ENCODE assay signal across 33 cellular contexts in the genomic region with DNA sequence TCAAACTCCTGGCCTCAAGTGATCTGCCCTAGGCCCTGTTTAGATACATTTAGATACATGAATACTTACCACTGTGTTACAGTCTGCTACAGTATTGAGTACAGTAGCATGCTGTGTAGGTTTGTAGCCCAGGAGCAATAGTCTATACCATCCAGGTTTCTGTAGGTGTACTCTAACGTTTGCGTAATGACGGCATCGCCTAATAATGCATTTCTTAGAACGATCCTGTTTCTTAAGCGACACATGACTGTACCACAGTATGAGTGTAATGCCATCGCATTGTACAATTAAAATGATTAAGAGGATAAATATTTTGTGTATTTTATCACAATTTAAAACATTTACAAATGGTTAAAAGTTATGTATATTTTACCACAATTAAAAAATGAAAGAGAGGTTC. TPM values are rescaled to one million over a fixed set of nuclear protein-coding genes. Genes with fewer than 3 reads are reported as not detected.
DNase-seq lines count a peak whose midpoint lies in the region; ATAC-seq and TF ChIP-seq lines count a peak whose summit lies in the region.
"Had no signal": no experiment of that assay in that cellular context is flagged by ENCODE, and none has a peak within 500 bp of the region (broad histone marks: within the 10 kb centered on the region; RNA-seq: fewer than 3 reads in every experiment).

No MANE protein-coding gene starts in this region.

- no peak for TF ChIP-seq POLR2A in IMR-90 (IDR thresholded peaks at IDR 0.05; ENCODE audit: low read depth, low read length)

- dilution Hi-C loops in IMR-90 (cut with HindIII; ENCODE audit: low sequenced_read_pairs, unreplicated experiment): no loop called here

- H4K5ac ChIP-seq in IMR-90 (ENCODE audit: low read depth, low read length): no peak overlapping the region

- H3K4me2 ChIP-seq in IMR-90 (ENCODE audit: low read depth, low read length): no peak overlapping the region
- H3K4me2 ChIP-seq in PC-3 (ENCODE audit: low read length): no peak overlapping the region
- H3K4me2 ChIP-seq: A549; BLaER1; BLaER1 treated with 17β-estradiol and CSF1 and Interleukin-3, amounts not matched to agents 10 nM and 100 nM had no signal

- intact Hi-C loops in IMR-90 (cut with micrococcal nuclease) (no loop called here), PC-3 (cut with micrococcal nuclease) (no loop called here)

- no peaks in the 10 kb centered on the region for H3F3A ChIP-seq in PC-3 (ENCODE audit: low read length, unreplicated experiment)

- H3K14ac ChIP-seq in IMR-90 (replicated peaks; ENCODE audit: low read depth, low read length): no peak overlapping the region

- H3K36me3 Mint-ChIP-seq in IgD-negative memory B cell: no peaks in the 10 kb centered on the region
- H3K36me3 Mint-ChIP-seq: CD14-positive monocyte; CD4-positive, alpha-beta memory T cell; CD4-positive, CD25-positive, alpha-beta regulatory T cell; CD8-positive, alpha-beta memory T cell; CD8-positive, alpha-beta T cell had no signal

- H3K27ac Mint-ChIP-seq in IgD-negative memory B cell: peak overlapping the region in 2 of 3 donors; percentile 16 to 43
- H3K27ac Mint-ChIP-seq: B cell; CD14-positive monocyte; CD4-positive, alpha-beta T cell; CD4-positive, CD25-positive, alpha-beta regulatory T cell; CD8-positive, alpha-beta memory T cell; CD8-positive, alpha-beta T cell had no signal

- BruUV-seq in IMR-90 (replicated peaks; lab: Mats Ljungman, UMichigan) (no TSS peak), PC-3 (replicated peaks; lab: Mats Ljungman, UMichigan) (no TSS peak)

- 90% methylated on average over 5 of the region's 7 CpGs; no CpG with 5 or more reads in 1 of the 2 experiments for WGBS in IMR-90 (ENCODE audit: extremely low coverage in 2 of 2, insufficient read length in 1 of 2), 2 experiments

- no peak overlapping the region for H4K8ac ChIP-seq in IMR-90 (ENCODE audit: low read depth in 2 of 2, low read length in 2 of 2)

- no peak overlapping the region for H2BK20ac ChIP-seq in IMR-90 (ENCODE audit: low read depth, low read length)

- H3K4me3 Mint-ChIP-seq in IgD-negative memory B cell: no peak overlapping the region
- H3K4me3 Mint-ChIP-seq: B cell; CD14-positive monocyte; CD4-positive, alpha-beta memory T cell; CD4-positive, alpha-beta T cell; CD4-positive, CD25-positive, alpha-beta regulatory T cell; CD8-positive, alpha-beta memory T cell; CD8-positive, alpha-beta T cell had no signal

- no peak overlapping the region for H2BK15ac ChIP-seq in IMR-90 (ENCODE audit: low read depth, low read length)

- H3K4ac ChIP-seq in IMR-90 (ENCODE audit: low read depth, low read length): no peak overlapping the region

- H3K9me1 ChIP-seq in IMR-90 (ENCODE audit: insufficient read depth, low read length): peaks cover 3% of the 10 kb centered on the region; the same call in 1 of the 2 replicates

- H2BK5ac ChIP-seq in IMR-90 (ENCODE audit: low read depth, low read length, poor library complexity, severe bottlenecking): no peak overlapping the region

- no peak overlapping the region for H2AK9ac ChIP-seq in IMR-90 (replicated peaks; ENCODE audit: low read depth, low read length, poor library complexity)

- H4K91ac ChIP-seq in IMR-90 (ENCODE audit: insufficient read depth, low read depth, low read length): no peak overlapping the region

- POLR2A ChIA-PET in IMR-90 (lab: Charles Lee; ENCODE audit: unreplicated experiment) (no interaction called here), PC-3 (lab: Charles Lee; ENCODE audit: unreplicated experiment) (no interaction called here)

- no peak for ATAC-seq in IMR-90 (ENCODE audit: low read depth)
- ATAC-seq in PC-3: peak; percentile 71
- no peak for ATAC-seq in left lobe of liver
- no peak for ATAC-seq in HG02642 (IDR thresholded peaks at IDR 0.05; ENCODE audit: poor library complexity, unreplicated experiment)
- ATAC-seq: CD8-positive, alpha-beta T cell had no signal

- no peak for DNase-seq in IMR-90
- peak; percentile 60 for DNase-seq in PC-3
- DNase-seq in left lobe of liver (ENCODE audit: low spot score): no peak
- no peak for DNase-seq in stimulated activated CD4-positive, alpha-beta T cell treated with anti-CD3 and anti-CD28 coated beads, Interleukin-15, amount 100 ng/mL, for 24 hours
- DNase-seq: 8988T; ACHN; AML-193; BE2C; C1 segment of cervical spinal cord; Caco-2; Calu3; CD4-positive, alpha-beta memory T cell; CD4-positive, alpha-beta T cell; CD4-positive, CD25-positive, alpha-beta regulatory T cell; CD8-positive, alpha-beta memory T cell; CD8-positive, alpha-beta T cell; COR-L47; DMS 273 treated with DMSO at 0.1 percent for 48 hours; DMS153; DMS53; DMS79; DMS79 treated with DMSO at 0.1 percent for 48 hours; DND-41; EL had no signal

- H2AK5ac ChIP-seq in IMR-90 (ENCODE audit: low read depth, low read length): no peak overlapping the region

- CTCF ChIA-PET in IMR-90 (lab: Yijun Ruan, JAX) (no interaction called here), PC-3 (lab: Charles Lee) (no interaction called here)

- H3K79me2 ChIP-seq in PC-3 (ENCODE audit: low read length): 0 out of 2 replicates have a peak, but pooled peaks cover 9% of the 10 kb centered on the region

- H3K27ac ChIP-seq in IMR-90 (ENCODE audit: insufficient read depth, low read length) (no peak overlapping the region), PC-3 (ENCODE audit: low read length) (no peak overlapping the region)
- H3K27ac ChIP-seq: 22Rv1; A549; BLaER1; BLaER1 treated with 17β-estradiol and CSF1 and Interleukin-3, amounts not matched to agents 10 nM and 100 nM; C4-2B had no signal

- no peaks in the 10 kb centered on the region for H3K9me2 ChIP-seq in PC-3 (replicated peaks; ENCODE audit: low read length)

- H3K4me1 Mint-ChIP-seq in IgD-negative memory B cell: no peaks in the 10 kb centered on the region
- H3K4me1 Mint-ChIP-seq: B cell; CD14-positive monocyte; CD4-positive, alpha-beta memory T cell; CD4-positive, CD25-positive, alpha-beta regulatory T cell; CD8-positive, alpha-beta memory T cell had no signal

- H3K4me1 ChIP-seq in IMR-90 (ENCODE audit: control insufficient read depth, insufficient read depth, low read length) (no peaks in the 10 kb centered on the region), PC-3 (ENCODE audit: insufficient read depth, low read length) (no peaks in the 10 kb centered on the region)
- H3K4me1 ChIP-seq: A549, BE2C, BLaER1, Caco-2 had no signal

- TF ChIP-seq CTCF in IMR-90 (conservative IDR thresholded peaks at IDR 0.05; ENCODE audit: low read depth, low read length) (no peak), PC-3 (conservative IDR thresholded peaks at IDR 0.05; ENCODE audit: low read depth, low read length) (no peak)

- no peaks in the 10 kb centered on the region for H3K9me3 Mint-ChIP-seq in IgD-negative memory B cell
- H3K9me3 Mint-ChIP-seq: CD4-positive, alpha-beta memory T cell; CD4-positive, alpha-beta T cell; CD4-positive, CD25-positive, alpha-beta regulatory T cell; CD8-positive, alpha-beta memory T cell; CD8-positive, alpha-beta T cell had no signal

- no peak overlapping the region for H2AFZ ChIP-seq in IMR-90 (replicated peaks; ENCODE audit: low read length, poor library complexity)
- no peak overlapping the region for H2AFZ ChIP-seq in PC-3 (ENCODE audit: low read length)

- H4K20me1 ChIP-seq in IMR-90 (ENCODE audit: insufficient read depth, low read length): peaks cover 9% of the 10 kb centered on the region; the same call in 1 of the 2 replicates
- H4K20me1 ChIP-seq in PC-3 (ENCODE audit: low read length): no peaks in the 10 kb centered on the region

- H3K9ac ChIP-seq in IMR-90 (ENCODE audit: low read depth, low read length) (no peak overlapping the region), PC-3 (ENCODE audit: low read length) (no peak overlapping the region)
- H3K9ac ChIP-seq: BLaER1; BLaER1 treated with 17β-estradiol and CSF1 and Interleukin-3, amounts not matched to agents 10 nM and 100 nM had no signal

- H3K23ac ChIP-seq in IMR-90 (ENCODE audit: low read depth, low read length): no peak overlapping the region

- H3K9me3 ChIP-seq in IMR-90 (ENCODE audit: control insufficient read depth, insufficient read depth, low read length): no peaks in the 10 kb centered on the region
- no peaks in the 10 kb centered on the region for H3K9me3 ChIP-seq in PC-3 (ENCODE audit: low read length)
- H3K9me3 ChIP-seq: A549; BE2C; BLaER1; BLaER1 treated with 17β-estradiol and CSF1 and Interleukin-3, amounts not matched to agents 10 nM and 100 nM; Caco-2 had no signal

- H3K36me3 ChIP-seq in IMR-90 (ENCODE audit: control insufficient read depth, insufficient read depth, low read length) (no peaks in the 10 kb centered on the region), PC-3 (ENCODE audit: low read depth, low read length) (no peaks in the 10 kb centered on the region)

- TF ChIP-seq RAD21 in IMR-90 (IDR thresholded peaks at IDR 0.05; ENCODE audit: low read length): no peak

- in situ Hi-C loops in IMR-90 (cut with MboI; ENCODE audit: low sequenced_read_pairs): no loop called here

- no peak overlapping the region for H2BK120ac ChIP-seq in IMR-90 (ENCODE audit: low read depth, low read length)

- no peaks in the 10 kb centered on the region for H3K27me3 Mint-ChIP-seq in IgD-negative memory B cell
- H3K27me3 Mint-ChIP-seq: B cell; CD4-positive, alpha-beta memory T cell; CD4-positive, alpha-beta T cell; CD4-positive, CD25-positive, alpha-beta regulatory T cell; CD8-positive, alpha-beta memory T cell had no signal

- peaks cover 13 to 35% of the 10 kb centered on the region in 2 experiments for H3K79me1 ChIP-seq in IMR-90 (ENCODE audit: low read depth in 1 of 2, low read length in 2 of 2)

- no peak overlapping the region for H3K56ac ChIP-seq in IMR-90 (ENCODE audit: extremely low read depth, insufficient read depth, low read length)

- H3K4me3 ChIP-seq in IMR-90 (ENCODE audit: insufficient read depth, low read depth, low read length) (no peak overlapping the region), PC-3 (ENCODE audit: low read length) (no peak overlapping the region)
- H3K4me3 ChIP-seq: A549; BLaER1; BLaER1 treated with 17β-estradiol and CSF1 and Interleukin-3, amounts not matched to agents 10 nM and 100 nM had no signal

- H3K27me3 ChIP-seq in IMR-90 (ENCODE audit: control insufficient read depth, insufficient read depth, low read length) (no peaks in the 10 kb centered on the region), PC-3 (ENCODE audit: low read length) (no peaks in the 10 kb centered on the region)
- H3K27me3 ChIP-seq: BE2C; BLaER1; BLaER1 treated with 17β-estradiol and CSF1 and Interleukin-3, amounts not matched to agents 10 nM and 100 nM had no signal

- H3K18ac ChIP-seq in IMR-90 (ENCODE audit: low read depth, low read length): no peak overlapping the region

TF ChIP-seq in IMR-90, 13 proteins besides CTCF, POLR2A, EP300 and RAD21 (continues in another document):
- TF ChIP-seq BHLHE40 (IDR thresholded peaks at IDR 0.05; ENCODE audit: low read depth, low read length) (no peak), CEBPB (IDR thresholded peaks at IDR 0.05; ENCODE audit: low read depth, low read length) (0 out of 2 replicates have a peak, but pooled peaks have one; percentile 12), NFE2L2 (IDR thresholded peaks at IDR 0.05; ENCODE audit: low read depth, low read length) (no peak)

RNA-seq across cellular contexts. Expression of gene TMEM120B, which starts 18.9 kb away (rescaled TPM):
- total RNA-seq in IMR-90 (2012; rRNA removed) (9.2 and 10.6 TPM in 2 replicates), PC-3 (2014; rRNA removed) (18.5 and 25.4 TPM in 2 replicates), left lobe of liver (5.6 TPM)
- polyA plus RNA-seq in IMR-90 (2012; rRNA removed) (18.3 and 18.4 TPM in 2 replicates), IgD-negative memory B cell (2.7 TPM)
- polyA plus RNA-seq in IMR-90 (2012; cell fraction: cytosol; rRNA removed): 7.7 and 14.0 TPM in 2 replicates
- 83.2 and 114 TPM in 2 replicates for polyA plus RNA-seq in IMR-90 (2012; cell fraction: nucleus; rRNA removed; ENCODE audit: low replicate concordance)
